In the genomic region with DNA sequence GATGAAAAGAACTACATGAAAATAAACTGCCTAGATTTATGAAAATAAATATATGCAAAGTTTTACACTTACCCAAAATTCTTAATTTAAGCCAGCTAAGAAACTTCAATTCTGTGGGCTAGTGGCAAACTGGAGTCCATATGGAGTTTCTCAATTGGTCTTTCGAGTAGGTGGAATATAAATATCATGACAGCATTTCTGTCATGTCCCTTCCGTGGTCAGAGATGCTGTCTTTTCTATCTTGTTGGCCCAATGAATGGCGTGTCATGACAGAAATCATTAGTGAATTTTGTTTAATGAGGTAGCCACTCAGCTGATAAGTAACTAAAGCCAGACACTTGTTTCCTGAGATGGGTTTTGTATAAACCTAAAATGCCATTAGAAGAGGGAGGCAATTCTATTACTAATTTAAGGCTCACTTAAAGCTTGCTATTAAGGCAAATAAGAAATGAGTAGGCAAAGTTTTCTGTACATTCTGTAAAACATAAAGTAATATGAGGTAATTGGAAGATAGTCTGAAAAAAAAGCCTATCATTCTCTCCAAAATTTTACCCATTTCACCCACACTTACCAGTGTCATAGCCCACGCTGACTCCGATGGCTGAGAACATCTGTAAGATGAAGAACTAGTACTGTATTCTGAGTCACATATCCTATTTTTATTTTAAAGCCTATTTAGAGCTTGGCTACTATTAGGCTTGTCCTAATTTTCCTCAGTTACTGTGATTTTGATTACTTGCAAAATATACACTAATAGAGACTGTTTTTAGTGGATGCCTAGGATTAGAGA, we compare ENCODE assay signal across 19 cellular contexts.
DNase-seq lines count a peak whose midpoint lies in the region; ATAC-seq, FAIRE-seq and TF ChIP-seq lines count a peak whose summit lies in the region.
"Had no signal": no experiment of that assay in that cellular context is flagged by ENCODE, and none has a peak within 500 bp of the region (broad histone marks: within the 10 kb centered on the region; RNA-seq: fewer than 3 reads in every experiment).

No MANE protein-coding gene starts in this region.

- no peaks in the 10 kb centered on the region for H3K27me3 ChIP-seq in neutrophil
- H3K27me3 ChIP-seq: ascending aorta had no signal

- no peaks in the 10 kb centered on the region for H3K36me3 ChIP-seq in neutrophil
- H3K36me3 ChIP-seq: ascending aorta had no signal

- no peak for TF ChIP-seq CTCF in neutrophil (IDR thresholded peaks at IDR 0.05)

- ATAC-seq in HG02571 (IDR thresholded peaks at IDR 0.05; ENCODE audit: unreplicated experiment) (peak; percentile 26), HG03432 (IDR thresholded peaks at IDR 0.05; ENCODE audit: unreplicated experiment) (peak; percentile 44), HG02973 (IDR thresholded peaks at IDR 0.05; ENCODE audit: unreplicated experiment) (no peak)
- ATAC-seq: Panc1 had no signal

- peak; percentile 67 for FAIRE-seq in GM18507 (lab: Jason Lieb, UNC)
- FAIRE-seq: H1, islet of Langerhans had no signal

- peak overlapping the region; percentile 91 for H3K27ac ChIP-seq in neutrophil
- H3K27ac ChIP-seq: ascending aorta, VCaP had no signal

- no peaks in the 10 kb centered on the region for H3K9me3 ChIP-seq in neutrophil
- H3K9me3 ChIP-seq: ascending aorta had no signal

- DNase-seq in GM18507 (ENCODE audit: extremely low spot score, insufficient read length, low read depth) (no peak), HuH-7 (ENCODE audit: low spot score) (no peak)
- no peak for DNase-seq in stimulated activated CD4-positive, alpha-beta T cell treated with anti-CD3 and anti-CD28 coated beads, Interleukin-2, amount 100 ng/mL, for 48 hours
- DNase-seq in activated CD8-positive, alpha-beta memory T cell treated with anti-CD3 and anti-CD28 coated beads, Interleukin-2, amount 50 U/mL, for 4 hours: no peak
- DNase-seq: activated gamma-delta T cell, cortex of kidney, glutamatergic neuron, NCI-H1436, NCI-H510A treated with DMSO at 0.1 percent for 48 hours had no signal

- peak overlapping the region in 1 of 2 experiments; percentile 23 for H3K4me3 ChIP-seq in neutrophil (ENCODE audit: low read depth in 1 of 2, low read length in 1 of 2)
- H3K4me3 ChIP-seq: ascending aorta, smooth muscle cell had no signal

- peaks cover 60 to 67% of the 10 kb centered on the region in 2 experiments for H3K4me1 ChIP-seq in neutrophil (ENCODE audit: control insufficient read depth in 1 of 2, insufficient read depth in 1 of 2, low read depth in 1 of 2, low read length in 1 of 2)
- H3K4me1 ChIP-seq: ascending aorta had no signal
